Comparison of ENCODE assay signal across 12 cellular contexts in the genomic region with DNA sequence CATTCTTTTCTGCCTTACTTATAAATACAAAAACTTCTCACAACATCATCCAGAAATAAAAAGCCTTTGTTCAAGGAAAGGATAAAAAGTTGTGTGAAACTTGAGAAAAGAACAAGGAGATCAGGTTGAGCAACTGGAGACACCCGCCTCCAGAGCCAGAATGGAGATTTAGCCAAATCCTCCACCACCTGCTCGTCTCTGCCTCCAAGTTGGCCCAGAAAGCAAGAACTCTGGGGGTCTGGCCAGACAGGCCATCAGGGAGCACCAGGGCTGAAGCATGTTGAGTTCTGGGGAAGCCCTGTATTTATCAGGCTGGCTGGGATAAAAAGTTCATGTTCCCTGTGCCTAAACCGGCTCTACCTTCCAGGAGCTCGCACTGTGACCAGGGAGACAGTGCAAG. TPM values are rescaled to one million over a fixed set of nuclear protein-coding genes. Genes with fewer than 3 reads are reported as not detected.
DNase-seq lines count a peak whose midpoint lies in the region; ATAC-seq and TF ChIP-seq lines count a peak whose summit lies in the region.
"Had no signal": no experiment of that assay in that cellular context is flagged by ENCODE, and none has a peak within 500 bp of the region (broad histone marks: within the 10 kb centered on the region; RNA-seq: fewer than 3 reads in every experiment).

No MANE protein-coding gene starts in this region.

- H3K27ac Mint-ChIP-seq in activated CD4-positive, alpha-beta T cell treated with anti-CD3 and anti-CD28 coated beads, Interleukin-2, amount 10 ng/mL, durations not matched to agents 24 days and 14 days = peak overlapping the region; percentile 62
- H3K27ac Mint-ChIP-seq in endothelial cell (ENCODE audit: unreplicated experiment) = peak overlapping the region; percentile 31
- H3K27ac Mint-ChIP-seq: activated naive CD8-positive, alpha-beta T cell treated with anti-CD3 and anti-CD28 coated beads, Interleukin-2, amount 10 ng/mL, durations not matched to agents 7 days and 5 days had no signal

- ATAC-seq in upper lobe of left lung (ENCODE audit: low FRiP score in 2 of 2) (peak in 1 of 2 donors; percentile 32), GM21619 (IDR thresholded peaks at IDR 0.05; ENCODE audit: unreplicated experiment) (no peak)

- no peak for TF ChIP-seq EP300 in upper lobe of left lung (IDR thresholded peaks at IDR 0.05)

- no peaks in the 10 kb centered on the region for H3K9me3 ChIP-seq in upper lobe of left lung

- no peak overlapping the region for H3K4me3 ChIP-seq in upper lobe of left lung

- H3K27me3 Mint-ChIP-seq in activated CD4-positive, alpha-beta T cell treated with anti-CD3 and anti-CD28 coated beads, Interleukin-2, amount 10 ng/mL, durations not matched to agents 24 days and 14 days = no peaks in the 10 kb centered on the region
- peaks cover 4% of the 10 kb centered on the region for H3K27me3 Mint-ChIP-seq in endothelial cell (ENCODE audit: unreplicated experiment)
- H3K27me3 Mint-ChIP-seq: activated naive CD8-positive, alpha-beta T cell treated with anti-CD3 and anti-CD28 coated beads, Interleukin-2, amount 10 ng/mL, durations not matched to agents 7 days and 5 days had no signal

- peaks cover 44 to 60% (median 45%) of the 10 kb centered on the region in 4 donors for H3K4me1 ChIP-seq in upper lobe of left lung

- H3K27ac ChIP-seq in upper lobe of left lung = peak overlapping the region in 3 of 4 donors; percentile 70 to 79 (median 72)
- H3K27ac ChIP-seq: HL-60 had no signal

- H3K36me3 Mint-ChIP-seq in activated CD4-positive, alpha-beta T cell treated with anti-CD3 and anti-CD28 coated beads, Interleukin-2, amount 10 ng/mL, durations not matched to agents 24 days and 14 days (ENCODE audit: low read depth) = peaks cover 5% of the 10 kb centered on the region
- H3K36me3 Mint-ChIP-seq in endothelial cell (ENCODE audit: low read depth, unreplicated experiment) = peaks cover 3% of the 10 kb centered on the region

- no peaks in the 10 kb centered on the region for H3K36me3 ChIP-seq in upper lobe of left lung

- WGBS in upper lobe of left lung, 2 donors = 78 to 90% methylated on average over 4 of the region's 4 CpGs

- no peak overlapping the region for H3K4me3 Mint-ChIP-seq in activated CD4-positive, alpha-beta T cell treated with anti-CD3 and anti-CD28 coated beads, Interleukin-2, amount 10 ng/mL, durations not matched to agents 24 days and 14 days
- no peak overlapping the region for H3K4me3 Mint-ChIP-seq in endothelial cell (ENCODE audit: unreplicated experiment)
- H3K4me3 Mint-ChIP-seq: activated naive CD8-positive, alpha-beta T cell treated with anti-CD3 and anti-CD28 coated beads, Interleukin-2, amount 10 ng/mL, durations not matched to agents 7 days and 5 days had no signal

- intact Hi-C loops in activated CD4-positive, alpha-beta T cell treated with anti-CD3 and anti-CD28 coated beads, Interleukin-2, amount 10 ng/mL, durations not matched to agents 24 days and 14 days (cut with micrococcal nuclease) = no loop called here

- TF ChIP-seq CTCF in endothelial cell (IDR thresholded peaks at IDR 0.05; ENCODE audit: unreplicated experiment) = no peak
- TF ChIP-seq CTCF in upper lobe of left lung (IDR thresholded peaks at IDR 0.05) = no peak

- DNase-seq in activated CD4-positive, alpha-beta T cell treated with anti-CD3 and anti-CD28 coated beads, Interleukin-2, amount 10 ng/mL, durations not matched to agents 24 days and 14 days = no peak
- no peak for DNase-seq in activated CD4-positive, alpha-beta T cell treated with anti-CD3 and anti-CD28 coated beads for 4 hours
- DNase-seq in endothelial cell (ENCODE audit: low spot score) (no peak), occipital lobe (lab: John Stamatoyannopoulos, UW) (peak; percentile 16), upper lobe of left lung (no peak), Kasumi-1 (lab: John Stamatoyannopoulos, UW) (no peak), midbrain (lab: John Stamatoyannopoulos, UW) (no peak)
- DNase-seq: activated naive CD8-positive, alpha-beta T cell treated with anti-CD3 and anti-CD28 coated beads, Interleukin-2, amount 10 ng/mL, durations not matched to agents 7 days and 5 days; NCI-H1930; NCI-H748 treated with DMSO at 0.1 percent for 48 hours had no signal

- H3K27me3 ChIP-seq in upper lobe of left lung = no peaks in the 10 kb centered on the region

- H3K9me3 Mint-ChIP-seq in activated CD4-positive, alpha-beta T cell treated with anti-CD3 and anti-CD28 coated beads, Interleukin-2, amount 10 ng/mL, durations not matched to agents 24 days and 14 days = no peaks in the 10 kb centered on the region
- no peaks in the 10 kb centered on the region for H3K9me3 Mint-ChIP-seq in endothelial cell (ENCODE audit: unreplicated experiment)
- H3K9me3 Mint-ChIP-seq: activated naive CD8-positive, alpha-beta T cell treated with anti-CD3 and anti-CD28 coated beads, Interleukin-2, amount 10 ng/mL, durations not matched to agents 7 days and 5 days had no signal

- no peak for TF ChIP-seq POLR2A in upper lobe of left lung (IDR thresholded peaks at IDR 0.05)

- peaks cover 81% of the 10 kb centered on the region for H3K4me1 Mint-ChIP-seq in activated CD4-positive, alpha-beta T cell treated with anti-CD3 and anti-CD28 coated beads, Interleukin-2, amount 10 ng/mL, durations not matched to agents 24 days and 14 days
- H3K4me1 Mint-ChIP-seq in endothelial cell (ENCODE audit: unreplicated experiment) = peaks cover 67% of the 10 kb centered on the region

RNA-seq across cellular contexts. Expression of gene SMCO4, which starts 14.9 kb away (rescaled TPM):
- 30.0 and 33.7 TPM in 2 replicates for total RNA-seq in activated CD4-positive, alpha-beta T cell treated with anti-CD3 and anti-CD28 coated beads, Interleukin-2, amount 10 ng/mL, durations not matched to agents 24 days and 14 days
- total RNA-seq in endothelial cell (ENCODE audit: unreplicated experiment) (23.7 TPM), occipital lobe (1.4 TPM), upper lobe of left lung (10 to 100 TPM; 13.6 to 62.4 (median 42.1) TPM)
